Comparison of ENCODE assay signal across 18 cellular contexts in the genomic region with DNA sequence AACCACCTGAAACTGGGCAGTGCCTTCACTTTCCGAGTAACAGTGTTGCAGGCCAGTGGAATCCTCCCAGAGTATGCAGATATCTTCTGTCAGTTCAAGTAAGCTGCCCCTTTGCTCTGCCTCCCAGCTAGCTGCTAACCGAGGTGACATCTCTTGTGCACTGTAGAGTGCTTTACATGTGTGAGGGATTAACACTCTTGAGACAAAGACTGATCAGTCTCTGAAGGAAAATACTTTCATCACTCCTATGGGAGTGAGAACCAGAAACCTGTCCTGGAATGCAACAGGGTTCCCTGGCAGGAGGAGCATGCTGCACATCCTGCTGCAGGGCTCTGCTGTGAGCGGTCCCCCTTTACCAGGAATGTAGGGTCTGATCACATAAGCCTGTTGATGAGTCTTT.
"Had no signal": no experiment of that assay in that cellular context is flagged by ENCODE, and none has a peak within 500 bp of the region (broad histone marks: within the 10 kb centered on the region; RNA-seq: fewer than 3 reads in every experiment).

No MANE protein-coding gene starts in this region.

- H3K4me1 ChIP-seq: breast epithelium, prostate gland, suprapubic skin had no signal

- FAIRE-seq: islet of Langerhans had no signal

- H3K9me3 ChIP-seq: breast epithelium, prostate gland, suprapubic skin had no signal

- H3K27ac Mint-ChIP-seq: activated CD4-positive, alpha-beta memory T cell treated with anti-CD3 and anti-CD28 coated beads, Interleukin-2, amount 10 ng/mL, durations not matched to agents 7 days and 5 days; activated CD8-positive, alpha-beta memory T cell treated with anti-CD3 and anti-CD28 coated beads, Interleukin-2, amount 10 ng/mL, durations not matched to agents 7 days and 5 days; activated naive CD4-positive, alpha-beta T cell treated with anti-CD3 and anti-CD28 coated beads, Interleukin-2, amount 10 ng/mL, durations not matched to agents 7 days and 5 days; activated naive CD8-positive, alpha-beta T cell treated with anti-CD3 and anti-CD28 coated beads, Interleukin-2, amount 50 U/mL, for 24 hours; activated T-helper 17 cell treated with anti-CD3 and anti-CD28 coated beads, Interleukin-2, amount 50 U/mL, for 72 hours; stimulated activated naive CD8-positive, alpha-beta T cell treated with anti-CD3 and anti-CD28 coated beads, Interleukin-15, Interleukin-2, amounts not matched to agents 100 ng/mL and 50 ng/mL, for 24 hours; T-helper 1 cell treated with Interleukin-12 subunit alpha and Interleukin-12 subunit beta and Interleukin-4 antibody, amounts not matched to agents 30 μg/mL and 1 μg/mL, for 36 hours had no signal

- H3K4me3 Mint-ChIP-seq: activated CD4-positive, alpha-beta memory T cell treated with anti-CD3 and anti-CD28 coated beads, Interleukin-2, amount 10 ng/mL, durations not matched to agents 7 days and 5 days; activated CD8-positive, alpha-beta memory T cell treated with anti-CD3 and anti-CD28 coated beads, Interleukin-2, amount 10 ng/mL, durations not matched to agents 7 days and 5 days; activated naive CD4-positive, alpha-beta T cell treated with anti-CD3 and anti-CD28 coated beads, Interleukin-2, amount 10 ng/mL, durations not matched to agents 7 days and 5 days; activated naive CD8-positive, alpha-beta T cell treated with anti-CD3 and anti-CD28 coated beads, Interleukin-2, amount 50 U/mL, for 24 hours; activated T-helper 17 cell treated with anti-CD3 and anti-CD28 coated beads, Interleukin-2, amount 50 U/mL, for 72 hours; stimulated activated naive CD8-positive, alpha-beta T cell treated with anti-CD3 and anti-CD28 coated beads, Interleukin-15, Interleukin-2, amounts not matched to agents 100 ng/mL and 50 ng/mL, for 24 hours; T-helper 1 cell treated with Interleukin-12 subunit alpha and Interleukin-12 subunit beta and Interleukin-4 antibody, amounts not matched to agents 30 μg/mL and 1 μg/mL, for 36 hours; type B pancreatic cell had no signal

- H3K27me3 Mint-ChIP-seq: activated CD4-positive, alpha-beta memory T cell treated with anti-CD3 and anti-CD28 coated beads, Interleukin-2, amount 10 ng/mL, durations not matched to agents 7 days and 5 days; activated CD8-positive, alpha-beta memory T cell treated with anti-CD3 and anti-CD28 coated beads, Interleukin-2, amount 10 ng/mL, durations not matched to agents 7 days and 5 days; activated naive CD4-positive, alpha-beta T cell treated with anti-CD3 and anti-CD28 coated beads, Interleukin-2, amount 10 ng/mL, durations not matched to agents 7 days and 5 days; activated naive CD8-positive, alpha-beta T cell treated with anti-CD3 and anti-CD28 coated beads, Interleukin-2, amount 50 U/mL, for 24 hours; activated T-helper 17 cell treated with anti-CD3 and anti-CD28 coated beads, Interleukin-2, amount 50 U/mL, for 72 hours; stimulated activated naive CD8-positive, alpha-beta T cell treated with anti-CD3 and anti-CD28 coated beads, Interleukin-15, Interleukin-2, amounts not matched to agents 100 ng/mL and 50 ng/mL, for 24 hours; type B pancreatic cell had no signal

- H3K9me3 Mint-ChIP-seq: activated CD4-positive, alpha-beta memory T cell treated with anti-CD3 and anti-CD28 coated beads, Interleukin-2, amount 10 ng/mL, durations not matched to agents 7 days and 5 days; activated naive CD4-positive, alpha-beta T cell treated with anti-CD3 and anti-CD28 coated beads, Interleukin-2, amount 10 ng/mL, durations not matched to agents 7 days and 5 days; activated naive CD8-positive, alpha-beta T cell treated with anti-CD3 and anti-CD28 coated beads, Interleukin-2, amount 50 U/mL, for 24 hours; activated T-helper 17 cell treated with anti-CD3 and anti-CD28 coated beads, Interleukin-2, amount 50 U/mL, for 72 hours; stimulated activated naive CD8-positive, alpha-beta T cell treated with anti-CD3 and anti-CD28 coated beads, Interleukin-15, Interleukin-2, amounts not matched to agents 100 ng/mL and 50 ng/mL, for 24 hours; T-helper 1 cell treated with Interleukin-12 subunit alpha and Interleukin-12 subunit beta and Interleukin-4 antibody, amounts not matched to agents 30 μg/mL and 1 μg/mL, for 36 hours; type B pancreatic cell had no signal

- DNase-seq: aorta had no signal

- H3K36me3 ChIP-seq: prostate gland had no signal

- H3K27me3 ChIP-seq: breast epithelium, foreskin keratinocyte, suprapubic skin had no signal

- H3K4me1 Mint-ChIP-seq: activated CD4-positive, alpha-beta memory T cell treated with anti-CD3 and anti-CD28 coated beads, Interleukin-2, amount 10 ng/mL, durations not matched to agents 7 days and 5 days; activated CD8-positive, alpha-beta memory T cell treated with anti-CD3 and anti-CD28 coated beads, Interleukin-2, amount 10 ng/mL, durations not matched to agents 7 days and 5 days; activated naive CD4-positive, alpha-beta T cell treated with anti-CD3 and anti-CD28 coated beads, Interleukin-2, amount 10 ng/mL, durations not matched to agents 7 days and 5 days; activated naive CD8-positive, alpha-beta T cell treated with anti-CD3 and anti-CD28 coated beads, Interleukin-2, amount 50 U/mL, for 24 hours; activated T-helper 17 cell treated with anti-CD3 and anti-CD28 coated beads, Interleukin-2, amount 50 U/mL, for 72 hours had no signal

- H3K4me3 ChIP-seq: breast epithelium, lung, prostate gland, skin epidermis, suprapubic skin had no signal

- H3K27ac ChIP-seq: breast epithelium, epithelial cell of prostate, foreskin keratinocyte, prostate gland, skin epidermis, suprapubic skin, VCaP had no signal
